ENCODE assay signal across 25 cellular contexts in genomic region chr20:58840816-58841538, GRCh38. TPM values are rescaled to one million over a fixed set of nuclear protein-coding genes. Genes with fewer than 3 reads are reported as not detected.
A peak's percentile ranks its signal among the peaks of the same experiment; 100 is the strongest.
DNase-seq lines count a peak whose midpoint lies in the region; ATAC-seq and TF ChIP-seq lines count a peak whose summit lies in the region.
"Had no signal": no experiment of that assay in that cellular context is flagged by ENCODE, and none has a peak within 500 bp of the region (broad histone marks: within the 10 kb centered on the region; RNA-seq: fewer than 3 reads in every experiment).

No MANE protein-coding gene starts in this region.

- no peaks in the 10 kb centered on the region for H3K4me1 ChIP-seq in HEK293 (ENCODE audit: control insufficient read depth, insufficient read depth, low read length)
- H3K4me1 ChIP-seq: adrenal gland, Peyer's patch had no signal

- no peaks in the 10 kb centered on the region for H3K9me3 ChIP-seq in HEK293 (ENCODE audit: control insufficient read depth, insufficient read depth, low read depth, low read length)
- H3K9me3 ChIP-seq: adrenal gland, MG63, neutrophil, Peyer's patch had no signal

- ATAC-seq in GM18520 (IDR thresholded peaks at IDR 0.05; ENCODE audit: unreplicated experiment) = no peak
- ATAC-seq: T-cell had no signal

- no peaks in the 10 kb centered on the region; the same call in 1 of the 2 replicates for H3K27me3 ChIP-seq in GM06990 (replicated peaks; ENCODE audit: control insufficient read depth, insufficient read depth, low read length)
- H3K27me3 ChIP-seq: adrenal gland had no signal

- H3K4me3 ChIP-seq in GM06990 (replicated peaks; ENCODE audit: low read depth, low read length) (no peak overlapping the region), HEK293 (ENCODE audit: low read depth, low read length) (no peak overlapping the region)
- H3K4me3 ChIP-seq: adrenal gland; BLaER1 treated with 17β-estradiol and CSF1 and Interleukin-3, amounts not matched to agents 10 nM and 100 nM; GM23248; Peyer's patch had no signal

- peaks cover 38% of the 10 kb centered on the region for H3K36me3 Mint-ChIP-seq in nephron (ENCODE audit: low read depth)
- H3K36me3 Mint-ChIP-seq: T-cell had no signal

- peak overlapping the region; percentile 79 to 90 (median 85) for H3K4me3 Mint-ChIP-seq in nephron
- H3K4me3 Mint-ChIP-seq: activated CD4-positive, alpha-beta memory T cell treated with anti-CD3 and anti-CD28 coated beads, Interleukin-2, amount 10 ng/mL, durations not matched to agents 7 days and 5 days had no signal

- peaks cover 31% of the 10 kb centered on the region for H3K4me1 Mint-ChIP-seq in nephron

- peaks cover 92% of the 10 kb centered on the region for H3K27me3 Mint-ChIP-seq in nephron (ENCODE audit: low read depth)

- no peak for TF ChIP-seq CTCF in GM06990 (IDR thresholded peaks at IDR 0.05; ENCODE audit: insufficient read depth, low read length, poor library complexity, severe bottlenecking)
- no peak for TF ChIP-seq CTCF in HEK293 (tag by site-specific recombination; IDR thresholded peaks at IDR 0.05)
- TF ChIP-seq CTCF in nephron (IDR thresholded peaks at IDR 0.05; ENCODE audit: unreplicated experiment in 3 of 3) = no peak

- CTCF ChIA-PET in HEK293 (lab: Yijun Ruan, JAX) = interaction anchor here (0.6 to 3.7 kb wide), 5 partner anchors 102 to 606 kb away, joined by 3 to 23 read pairs (median 4); no protein-coding TSS in a partner anchor

- POLR2A ChIA-PET in HEK293 (lab: Yijun Ruan, JAX) = no interaction called here

- DNase-seq in GM06990 (ENCODE audit: extremely low read depth, insufficient read length) = peak; percentile 18
- DNase-seq in dermis blood vessel endothelial cell = peak; percentile 2
- no peak for DNase-seq in GM03348 (ENCODE audit: low spot score)
- no peak for DNase-seq in NCI-H524 treated with DMSO at 0.1 percent for 48 hours (lab: John Stamatoyannopoulos, UW)
- no peak for DNase-seq in stimulated activated CD4-positive, alpha-beta T cell treated with anti-CD3 and anti-CD28 coated beads, Interleukin-4, amount 100 ng/mL, for 24 hours
- DNase-seq: activated CD4-positive, alpha-beta memory T cell treated with anti-CD3 and anti-CD28 coated beads, Interleukin-2, amount 10 ng/mL, durations not matched to agents 7 days and 5 days; activated gamma-delta T cell treated with Interleukin-2 at 50 U/mL for 16 hours; adrenal gland; DMS79; GDM1; GM23248; KBM-7; MG63; NCI-H1105 treated with DMSO at 0.1 percent for 48 hours; NCI-H2029 treated with DMSO at 0.1 percent for 48 hours; Peyer's patch; SHP77 treated with DMSO at 0.1 percent for 48 hours; stimulated activated naive CD4-positive, alpha-beta T cell; T-cell had no signal

- no peaks in the 10 kb centered on the region for H3K36me3 ChIP-seq in GM06990 (ENCODE audit: control insufficient read depth, insufficient read depth, low read length)
- peaks cover 0 to 73% of the 10 kb centered on the region in 2 experiments; a peak in 2 of 3 replicates for H3K36me3 ChIP-seq in HEK293 (ENCODE audit: control insufficient read depth in 2 of 2, insufficient read depth in 1 of 2, low read length in 2 of 2)
- H3K36me3 ChIP-seq: adrenal gland; BLaER1 treated with 17β-estradiol and CSF1 and Interleukin-3, amounts not matched to agents 10 nM and 100 nM; MG63; neutrophil; Peyer's patch had no signal

- H3K27ac Mint-ChIP-seq in nephron = no peak overlapping the region
- H3K27ac Mint-ChIP-seq: activated CD4-positive, alpha-beta memory T cell treated with anti-CD3 and anti-CD28 coated beads, Interleukin-2, amount 10 ng/mL, durations not matched to agents 7 days and 5 days; progenitor cell of endocrine pancreas had no signal

- no peak overlapping the region for H3K27ac ChIP-seq in HEK293 (ENCODE audit: extremely low read depth, low read depth, low read length)
- H3K27ac ChIP-seq: BLaER1 treated with 17β-estradiol and CSF1 and Interleukin-3, amounts not matched to agents 10 nM and 100 nM; GM23248; neutrophil; Peyer's patch had no signal

- H3K9me3 Mint-ChIP-seq in nephron = no peaks in the 10 kb centered on the region
- H3K9me3 Mint-ChIP-seq: activated CD4-positive, alpha-beta memory T cell treated with anti-CD3 and anti-CD28 coated beads, Interleukin-2, amount 10 ng/mL, durations not matched to agents 7 days and 5 days; T-cell had no signal

TF ChIP-seq in HEK293, 187 proteins besides CTCF, POLR2A, EP300 and RAD21:
- TF ChIP-seq ZBTB26 (tag by site-specific recombination; optimal IDR thresholded peaks at IDR 0.05) (peak; percentile 34), ZNF843 (tag by site-specific recombination; IDR thresholded peaks at IDR 0.05) (no peak), ZNF426 (tag by site-specific recombination; IDR thresholded peaks at IDR 0.05) (no peak), ZBTB10 (tag by site-specific recombination; IDR thresholded peaks at IDR 0.05) (peak; percentile 39; the same call in 1 of the 2 replicates), ZNF214 (tag by site-specific recombination; IDR thresholded peaks at IDR 0.05; ENCODE audit: borderline replicate concordance) (no peak)

RNA-seq across cellular contexts. Expression of gene GNAS-AS1, which starts 9.7 kb away (rescaled TPM):
- not detected in 2 replicates for total RNA-seq in dermis blood vessel endothelial cell

RNA-seq across cellular contexts. Expression of gene GNAS, which starts 11.5 kb away (rescaled TPM):
- total RNA-seq in dermis blood vessel endothelial cell = 365 and 726 TPM in 2 replicates

Comparison
In these comparisons a context has a peak if more than half of its experiments do, and no peak if none do; other contexts are left out.
1. DNase-seq: peak in GM06990 (single experiment) and dermis blood vessel endothelial cell (single experiment); none in GM03348 (single experiment), NCI-H524 treated with DMSO at 0.1 percent for 48 hours (single experiment) and stimulated activated CD4-positive, alpha-beta T cell treated with anti-CD3 and anti-CD28 coated beads, Interleukin-4, amount 100 ng/mL, for 24 hours (single experiment).